Comparison of ENCODE assay signal across 9 cellular contexts in genomic region chr1:19096036-19096833, GRCh38.
A peak's percentile ranks its signal among the peaks of the same experiment; 100 is the strongest.
DNase-seq lines count a peak whose midpoint lies in the region; ATAC-seq and TF ChIP-seq lines count a peak whose summit lies in the region.
"Had no signal": no experiment of that assay in that cellular context is flagged by ENCODE, and none has a peak within 500 bp of the region (broad histone marks: within the 10 kb centered on the region; RNA-seq: fewer than 3 reads in every experiment).

No MANE protein-coding gene starts in this region.

- no peak overlapping the region for H3K4me3 ChIP-seq in WERI-Rb-1 (ENCODE audit: low read depth, low read length)

- peaks cover 98% of the 10 kb centered on the region for H3K36me3 ChIP-seq in WERI-Rb-1

- H3K4me1 Mint-ChIP-seq in stimulated activated effector memory CD8-positive, alpha-beta T cell treated with anti-CD3 and anti-CD28 coated beads, Interleukin-12 subunit alpha, Interleukin-12 subunit beta, amount 100 ng/mL, for 72 hours = no peaks in the 10 kb centered on the region
- H3K4me1 Mint-ChIP-seq: activated B cell treated with CpG ODN at 0.5 μM for 24 hours had no signal

- no peaks in the 10 kb centered on the region for H3K27me3 ChIP-seq in WERI-Rb-1 (ENCODE audit: insufficient read depth, low read depth, severe bottlenecking)

- peak overlapping the region; percentile 20 for H3K27ac Mint-ChIP-seq in stimulated activated effector memory CD8-positive, alpha-beta T cell treated with anti-CD3 and anti-CD28 coated beads, Interleukin-12 subunit alpha, Interleukin-12 subunit beta, amount 100 ng/mL, for 72 hours
- H3K27ac Mint-ChIP-seq: activated B cell treated with CpG ODN at 0.5 μM for 24 hours had no signal

- no peaks in the 10 kb centered on the region for H3K9me3 ChIP-seq in WERI-Rb-1 (ENCODE audit: severe bottlenecking)

- H3K36me3 Mint-ChIP-seq in stimulated activated effector memory CD8-positive, alpha-beta T cell treated with anti-CD3 and anti-CD28 coated beads, Interleukin-12 subunit alpha, Interleukin-12 subunit beta, amount 100 ng/mL, for 72 hours = peaks cover 100% of the 10 kb centered on the region

- no peak overlapping the region for H3K4me3 Mint-ChIP-seq in stimulated activated effector memory CD8-positive, alpha-beta T cell treated with anti-CD3 and anti-CD28 coated beads, Interleukin-12 subunit alpha, Interleukin-12 subunit beta, amount 100 ng/mL, for 72 hours
- H3K4me3 Mint-ChIP-seq: activated B cell treated with CpG ODN at 0.5 μM for 24 hours had no signal

- intact Hi-C loops in left cardiac atrium (cut with DNase I) = loop anchor here in 1 of 2 donors (5.0 kb wide), 2 partner anchors 184 to 214 kb away; no protein-coding TSS in a partner anchor

- peak; percentile 88 for TF ChIP-seq CTCF in WERI-Rb-1 (IDR thresholded peaks at IDR 0.05; ENCODE audit: low read depth, low read length)

- H3K9me3 Mint-ChIP-seq in stimulated activated effector memory CD8-positive, alpha-beta T cell treated with anti-CD3 and anti-CD28 coated beads, Interleukin-12 subunit alpha, Interleukin-12 subunit beta, amount 100 ng/mL, for 72 hours = no peaks in the 10 kb centered on the region
- H3K9me3 Mint-ChIP-seq: activated B cell treated with CpG ODN at 0.5 μM for 24 hours had no signal

- no peak overlapping the region for H3K27ac ChIP-seq in WERI-Rb-1

- peak; percentile 76 to 83 for ATAC-seq in left cardiac atrium
- ATAC-seq in stimulated activated effector memory CD8-positive, alpha-beta T cell treated with anti-CD3 and anti-CD28 coated beads, Interleukin-12 subunit alpha, Interleukin-12 subunit beta, amount 100 ng/mL, for 72 hours = no peak
- ATAC-seq in GM21423 (IDR thresholded peaks at IDR 0.05; ENCODE audit: unreplicated experiment) = no peak

- DNase-seq in SHP77 (lab: John Stamatoyannopoulos, UW) (peak; percentile 4 to 10), SHP77 treated with DMSO at 0.1 percent for 48 hours (lab: John Stamatoyannopoulos, UW) (no peak), WERI-Rb-1 (peak; percentile 76), left cardiac atrium (peak; percentile 44), NCI-H2107 (lab: John Stamatoyannopoulos, UW) (no peak), T-helper 1 cell (no peak)
- DNase-seq in stimulated activated effector memory CD8-positive, alpha-beta T cell treated with anti-CD3 and anti-CD28 coated beads, Interleukin-12 subunit alpha, Interleukin-12 subunit beta, amount 100 ng/mL, for 72 hours (ENCODE audit: low spot score in 2 of 2) = no peak
- DNase-seq: activated B cell treated with CpG ODN at 0.5 μM for 24 hours had no signal

Comparison
In these comparisons a context has a peak if more than half of its experiments do, and no peak if none do; other contexts are left out.
1. DNase-seq: peak in SHP77 (2 of 2), WERI-Rb-1 (single experiment) and left cardiac atrium (single experiment); none in SHP77 treated with DMSO at 0.1 percent for 48 hours (single experiment), stimulated activated effector memory CD8-positive, alpha-beta T cell treated with anti-CD3 and anti-CD28 coated beads, Interleukin-12 subunit alpha, Interleukin-12 subunit beta, amount 100 ng/mL, for 72 hours (0 of 2), NCI-H2107 (single experiment) and T-helper 1 cell (0 of 5).
2. ATAC-seq: peak in left cardiac atrium (2 of 2); none in stimulated activated effector memory CD8-positive, alpha-beta T cell treated with anti-CD3 and anti-CD28 coated beads, Interleukin-12 subunit alpha, Interleukin-12 subunit beta, amount 100 ng/mL, for 72 hours (single experiment) and GM21423 (single experiment).